In the genomic region with DNA sequence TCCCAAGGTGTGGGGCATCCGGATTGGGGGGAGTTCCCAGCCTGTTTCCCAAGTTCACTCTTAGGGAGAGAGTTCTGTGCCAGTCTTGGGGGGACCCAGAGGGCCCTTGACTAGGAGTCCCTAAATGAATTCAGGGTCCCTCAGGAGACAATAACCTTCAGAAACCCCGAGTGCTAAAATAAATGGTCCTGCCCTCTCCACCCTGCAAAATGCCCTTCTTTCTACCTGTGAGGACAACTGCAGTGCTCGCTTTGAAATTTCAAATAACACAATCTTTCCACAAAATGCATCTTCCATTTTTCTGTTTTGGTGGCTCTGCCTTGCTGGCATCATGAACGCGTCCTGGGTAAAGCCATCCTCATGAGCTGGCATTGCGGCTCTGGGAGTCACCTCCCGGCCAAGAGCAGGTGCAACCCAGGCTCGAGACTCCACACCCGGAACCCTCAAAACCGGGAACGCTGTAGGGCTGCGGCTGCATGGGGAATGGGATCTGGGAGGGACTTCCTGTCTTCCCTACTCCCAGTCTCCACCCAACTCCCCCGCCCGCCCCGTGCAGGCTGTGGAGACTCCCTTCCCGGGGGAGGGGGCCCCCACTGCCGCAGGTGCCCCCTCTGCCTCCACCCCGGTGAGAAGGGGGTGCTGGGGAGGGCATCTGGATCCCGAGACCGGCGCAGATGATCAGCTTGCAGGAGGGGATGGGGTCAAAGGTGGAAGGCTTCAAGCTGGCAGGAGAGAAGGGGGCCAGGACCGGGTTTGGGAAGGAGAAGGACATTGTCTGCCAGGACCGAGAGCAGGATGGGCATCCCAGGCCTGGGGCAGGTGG, we compare ENCODE assay signal across 1 cellular context.
TF ChIP-seq lines count a peak whose summit lies in the region.

TSS of gene ZNF205 (plus strand) at position 529 of the 823 bp plus-strand sequence. CDS start 845 bp downstream, outside the sequence.

TF ChIP-seq in HepG2, 621 proteins besides CTCF, POLR2A, EP300 and RAD21 (continued from another document and continues in another):
- TF ChIP-seq, protein P1, sequence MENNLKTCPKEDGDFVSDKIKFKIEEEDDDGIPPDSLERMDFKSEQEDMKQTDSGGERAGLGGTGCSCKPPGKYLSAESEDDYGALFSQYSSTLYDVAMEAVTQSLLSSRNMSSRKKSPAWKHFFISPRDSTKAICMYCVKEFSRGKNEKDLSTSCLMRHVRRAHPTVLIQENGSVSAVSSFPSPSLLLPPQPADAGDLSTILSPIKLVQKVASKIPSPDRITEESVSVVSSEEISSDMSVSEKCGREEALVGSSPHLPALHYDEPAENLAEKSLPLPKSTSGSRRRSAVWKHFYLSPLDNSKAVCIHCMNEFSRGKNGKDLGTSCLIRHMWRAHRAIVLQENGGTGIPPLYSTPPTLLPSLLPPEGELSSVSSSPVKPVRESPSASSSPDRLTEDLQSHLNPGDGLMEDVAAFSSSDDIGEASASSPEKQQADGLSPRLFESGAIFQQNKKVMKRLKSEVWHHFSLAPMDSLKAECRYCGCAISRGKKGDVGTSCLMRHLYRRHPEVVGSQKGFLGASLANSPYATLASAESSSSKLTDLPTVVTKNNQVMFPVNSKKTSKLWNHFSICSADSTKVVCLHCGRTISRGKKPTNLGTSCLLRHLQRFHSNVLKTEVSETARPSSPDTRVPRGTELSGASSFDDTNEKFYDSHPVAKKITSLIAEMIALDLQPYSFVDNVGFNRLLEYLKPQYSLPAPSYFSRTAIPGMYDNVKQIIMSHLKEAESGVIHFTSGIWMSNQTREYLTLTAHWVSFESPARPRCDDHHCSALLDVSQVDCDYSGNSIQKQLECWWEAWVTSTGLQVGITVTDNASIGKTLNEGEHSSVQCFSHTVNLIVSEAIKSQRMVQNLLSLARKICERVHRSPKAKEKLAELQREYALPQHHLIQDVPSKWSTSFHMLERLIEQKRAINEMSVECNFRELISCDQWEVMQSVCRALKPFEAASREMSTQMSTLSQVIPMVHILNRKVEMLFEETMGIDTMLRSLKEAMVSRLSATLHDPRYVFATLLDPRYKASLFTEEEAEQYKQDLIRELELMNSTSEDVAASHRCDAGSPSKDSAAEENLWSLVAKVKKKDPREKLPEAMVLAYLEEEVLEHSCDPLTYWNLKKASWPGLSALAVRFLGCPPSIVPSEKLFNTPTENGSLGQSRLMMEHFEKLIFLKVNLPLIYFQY (CRISPR knock-in tag; IDR thresholded peaks at IDR 0.05; ENCODE audit: borderline replicate concordance), result peak; percentile 74; the same call in 1 of the 2 replicates
- no peak for TF ChIP-seq ZNF839 (CRISPR knock-in tag; IDR thresholded peaks at IDR 0.05; ENCODE audit: borderline replicate concordance)
- TF ChIP-seq NFKB2 (CRISPR knock-in tag; IDR thresholded peaks at IDR 0.05; ENCODE audit: borderline replicate concordance), result no peak; the same call in 1 of the 2 replicates
- no peak for TF ChIP-seq RORA (CRISPR knock-in tag; IDR thresholded peaks at IDR 0.05)
- TF ChIP-seq ZNF616 (CRISPR knock-in tag; IDR thresholded peaks at IDR 0.05; ENCODE audit: low read depth), result no peak
- no peak for TF ChIP-seq DDIT3 (CRISPR knock-in tag; IDR thresholded peaks at IDR 0.05)
- TF ChIP-seq KMT2A (CRISPR knock-in tag; IDR thresholded peaks at IDR 0.05), result peak; percentile 88
- TF ChIP-seq ZFYVE20 (CRISPR knock-in tag; IDR thresholded peaks at IDR 0.05; ENCODE audit: borderline replicate concordance, low read depth), result no peak
- peak; percentile 62; the same call in 1 of the 2 replicates for TF ChIP-seq ZNF256 (CRISPR knock-in tag; conservative IDR thresholded peaks at IDR 0.05)
- TF ChIP-seq ZNF772 (CRISPR knock-in tag; IDR thresholded peaks at IDR 0.05), result 0 out of 2 replicates have a peak, but pooled peaks have one; percentile 52
- TF ChIP-seq, protein P2, sequence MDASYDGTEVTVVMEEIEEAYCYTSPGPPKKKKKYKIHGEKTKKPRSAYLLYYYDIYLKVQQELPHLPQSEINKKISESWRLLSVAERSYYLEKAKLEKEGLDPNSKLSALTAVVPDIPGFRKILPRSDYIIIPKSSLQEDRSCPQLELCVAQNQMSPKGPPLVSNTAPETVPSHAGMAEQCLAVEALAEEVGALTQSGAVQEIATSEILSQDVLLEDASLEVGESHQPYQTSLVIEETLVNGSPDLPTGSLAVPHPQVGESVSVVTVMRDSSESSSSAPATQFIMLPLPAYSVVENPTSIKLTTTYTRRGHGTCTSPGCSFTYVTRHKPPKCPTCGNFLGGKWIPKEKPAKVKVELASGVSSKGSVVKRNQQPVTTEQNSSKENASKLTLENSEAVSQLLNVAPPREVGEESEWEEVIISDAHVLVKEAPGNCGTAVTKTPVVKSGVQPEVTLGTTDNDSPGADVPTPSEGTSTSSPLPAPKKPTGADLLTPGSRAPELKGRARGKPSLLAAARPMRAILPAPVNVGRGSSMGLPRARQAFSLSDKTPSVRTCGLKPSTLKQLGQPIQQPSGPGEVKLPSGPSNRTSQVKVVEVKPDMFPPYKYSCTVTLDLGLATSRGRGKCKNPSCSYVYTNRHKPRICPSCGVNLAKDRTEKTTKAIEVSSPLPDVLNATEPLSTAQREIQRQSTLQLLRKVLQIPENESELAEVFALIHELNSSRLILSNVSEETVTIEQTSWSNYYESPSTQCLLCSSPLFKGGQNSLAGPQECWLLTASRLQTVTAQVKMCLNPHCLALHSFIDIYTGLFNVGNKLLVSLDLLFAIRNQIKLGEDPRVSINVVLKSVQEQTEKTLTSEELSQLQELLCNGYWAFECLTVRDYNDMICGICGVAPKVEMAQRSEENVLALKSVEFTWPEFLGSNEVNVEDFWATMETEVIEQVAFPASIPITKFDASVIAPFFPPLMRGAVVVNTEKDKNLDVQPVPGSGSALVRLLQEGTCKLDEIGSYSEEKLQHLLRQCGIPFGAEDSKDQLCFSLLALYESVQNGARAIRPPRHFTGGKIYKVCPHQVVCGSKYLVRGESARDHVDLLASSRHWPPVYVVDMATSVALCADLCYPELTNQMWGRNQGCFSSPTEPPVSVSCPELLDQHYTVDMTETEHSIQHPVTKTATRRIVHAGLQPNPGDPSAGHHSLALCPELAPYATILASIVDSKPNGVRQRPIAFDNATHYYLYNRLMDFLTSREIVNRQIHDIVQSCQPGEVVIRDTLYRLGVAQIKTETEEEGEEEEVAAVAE (CRISPR knock-in tag; IDR thresholded peaks at IDR 0.05; ENCODE audit: borderline replicate concordance), result peak; percentile 94; the same call in 1 of the 2 replicates
- TF ChIP-seq TGIF2 (CRISPR knock-in tag; IDR thresholded peaks at IDR 0.05), result no peak
- TF ChIP-seq ZFX (CRISPR knock-in tag; IDR thresholded peaks at IDR 0.05; ENCODE audit: low read depth), result peak; percentile 86
- no peak for TF ChIP-seq ZNF766 (CRISPR knock-in tag; IDR thresholded peaks at IDR 0.05; ENCODE audit: borderline replicate concordance)
- peak; percentile 98 for TF ChIP-seq KAT8 (CRISPR knock-in tag; IDR thresholded peaks at IDR 0.05)
- no peak for TF ChIP-seq ZNF747 (CRISPR knock-in tag; IDR thresholded peaks at IDR 0.05; ENCODE audit: borderline replicate concordance)
- TF ChIP-seq ZNF33B (CRISPR knock-in tag; IDR thresholded peaks at IDR 0.05), result no peak
- peak; percentile 53; the same call in 1 of the 2 replicates for TF ChIP-seq ZNF563 (CRISPR knock-in tag; IDR thresholded peaks at IDR 0.05)
- no peak for TF ChIP-seq NPAS2 (CRISPR knock-in tag; IDR thresholded peaks at IDR 0.05; ENCODE audit: borderline replicate concordance)
- TF ChIP-seq NCOA5 (CRISPR knock-in tag; IDR thresholded peaks at IDR 0.05), result no peak
- TF ChIP-seq SMAD9 (CRISPR knock-in tag; IDR thresholded peaks at IDR 0.05), result no peak
- TF ChIP-seq GATA4 (IDR thresholded peaks at IDR 0.05; ENCODE audit: borderline replicate concordance, low read depth), result no peak
- TF ChIP-seq, protein P3, sequence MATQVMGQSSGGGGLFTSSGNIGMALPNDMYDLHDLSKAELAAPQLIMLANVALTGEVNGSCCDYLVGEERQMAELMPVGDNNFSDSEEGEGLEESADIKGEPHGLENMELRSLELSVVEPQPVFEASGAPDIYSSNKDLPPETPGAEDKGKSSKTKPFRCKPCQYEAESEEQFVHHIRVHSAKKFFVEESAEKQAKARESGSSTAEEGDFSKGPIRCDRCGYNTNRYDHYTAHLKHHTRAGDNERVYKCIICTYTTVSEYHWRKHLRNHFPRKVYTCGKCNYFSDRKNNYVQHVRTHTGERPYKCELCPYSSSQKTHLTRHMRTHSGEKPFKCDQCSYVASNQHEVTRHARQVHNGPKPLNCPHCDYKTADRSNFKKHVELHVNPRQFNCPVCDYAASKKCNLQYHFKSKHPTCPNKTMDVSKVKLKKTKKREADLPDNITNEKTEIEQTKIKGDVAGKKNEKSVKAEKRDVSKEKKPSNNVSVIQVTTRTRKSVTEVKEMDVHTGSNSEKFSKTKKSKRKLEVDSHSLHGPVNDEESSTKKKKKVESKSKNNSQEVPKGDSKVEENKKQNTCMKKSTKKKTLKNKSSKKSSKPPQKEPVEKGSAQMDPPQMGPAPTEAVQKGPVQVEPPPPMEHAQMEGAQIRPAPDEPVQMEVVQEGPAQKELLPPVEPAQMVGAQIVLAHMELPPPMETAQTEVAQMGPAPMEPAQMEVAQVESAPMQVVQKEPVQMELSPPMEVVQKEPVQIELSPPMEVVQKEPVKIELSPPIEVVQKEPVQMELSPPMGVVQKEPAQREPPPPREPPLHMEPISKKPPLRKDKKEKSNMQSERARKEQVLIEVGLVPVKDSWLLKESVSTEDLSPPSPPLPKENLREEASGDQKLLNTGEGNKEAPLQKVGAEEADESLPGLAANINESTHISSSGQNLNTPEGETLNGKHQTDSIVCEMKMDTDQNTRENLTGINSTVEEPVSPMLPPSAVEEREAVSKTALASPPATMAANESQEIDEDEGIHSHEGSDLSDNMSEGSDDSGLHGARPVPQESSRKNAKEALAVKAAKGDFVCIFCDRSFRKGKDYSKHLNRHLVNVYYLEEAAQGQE (IDR thresholded peaks at IDR 0.05; ENCODE audit: borderline replicate concordance in 1 of 2, low read depth in 1 of 2, low read length in 2 of 2), result no peak; a peak in 1 of 4 replicates
- TF ChIP-seq CREB1 (IDR thresholded peaks at IDR 0.05), result no peak
- TF ChIP-seq CREB1 (CRISPR knock-in tag; IDR thresholded peaks at IDR 0.05), result peak; percentile 55; the same call in 1 of the 2 replicates
- no peak for TF ChIP-seq ZNF879 (CRISPR knock-in tag; IDR thresholded peaks at IDR 0.05)
- peak; percentile 47 for TF ChIP-seq ZNF883 (CRISPR knock-in tag; IDR thresholded peaks at IDR 0.05; ENCODE audit: not compliant biosample characterization)
- 0 out of 2 replicates have a peak, but pooled peaks have one; percentile 4 for TF ChIP-seq BHLHE40 (IDR thresholded peaks at IDR 0.05; ENCODE audit: low read length)
- TF ChIP-seq, protein P4, sequence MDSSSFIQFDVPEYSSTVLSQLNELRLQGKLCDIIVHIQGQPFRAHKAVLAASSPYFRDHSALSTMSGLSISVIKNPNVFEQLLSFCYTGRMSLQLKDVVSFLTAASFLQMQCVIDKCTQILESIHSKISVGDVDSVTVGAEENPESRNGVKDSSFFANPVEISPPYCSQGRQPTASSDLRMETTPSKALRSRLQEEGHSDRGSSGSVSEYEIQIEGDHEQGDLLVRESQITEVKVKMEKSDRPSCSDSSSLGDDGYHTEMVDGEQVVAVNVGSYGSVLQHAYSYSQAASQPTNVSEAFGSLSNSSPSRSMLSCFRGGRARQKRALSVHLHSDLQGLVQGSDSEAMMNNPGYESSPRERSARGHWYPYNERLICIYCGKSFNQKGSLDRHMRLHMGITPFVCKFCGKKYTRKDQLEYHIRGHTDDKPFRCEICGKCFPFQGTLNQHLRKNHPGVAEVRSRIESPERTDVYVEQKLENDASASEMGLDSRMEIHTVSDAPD (CRISPR knock-in tag; IDR thresholded peaks at IDR 0.05), result no peak
- TF ChIP-seq ZSCAN12 (CRISPR knock-in tag; IDR thresholded peaks at IDR 0.05), result no peak
- peak; percentile 67 for TF ChIP-seq ZEB1 (IDR thresholded peaks at IDR 0.05; ENCODE audit: insufficient replicate concordance, low read depth)
- TF ChIP-seq KLF6 (CRISPR knock-in tag; IDR thresholded peaks at IDR 0.05), result no peak
- TF ChIP-seq STAG1 (CRISPR knock-in tag; IDR thresholded peaks at IDR 0.05), result peak; percentile 29; the same call in 1 of the 2 replicates
- TF ChIP-seq ZKSCAN8 (CRISPR knock-in tag; IDR thresholded peaks at IDR 0.05; ENCODE audit: borderline replicate concordance), result peak; percentile 25; the same call in 1 of the 2 replicates
- TF ChIP-seq ZNF224 (CRISPR knock-in tag; IDR thresholded peaks at IDR 0.05), result no peak
- TF ChIP-seq ZNF639 (CRISPR knock-in tag; conservative IDR thresholded peaks at IDR 0.05), result peak; percentile 63; the same call in 1 of the 2 replicates
- no peak for TF ChIP-seq FOXK2 (IDR thresholded peaks at IDR 0.05)
- no peak for TF ChIP-seq ZNF296 (CRISPR knock-in tag; conservative IDR thresholded peaks at IDR 0.05)
- no peak for TF ChIP-seq ZNF232 (CRISPR knock-in tag; IDR thresholded peaks at IDR 0.05; ENCODE audit: borderline replicate concordance)
- TF ChIP-seq GABPB1 (CRISPR knock-in tag; IDR thresholded peaks at IDR 0.05), result peak; percentile 100
- TF ChIP-seq HNF4G (IDR thresholded peaks at IDR 0.05; ENCODE audit: borderline replicate concordance, low read depth, low read length), result no peak; the same call in 1 of the 2 replicates
- TF ChIP-seq HNF4G (CRISPR knock-in tag; IDR thresholded peaks at IDR 0.05; ENCODE audit: borderline replicate concordance, low read depth), result no peak
- TF ChIP-seq FOXK1 (CRISPR knock-in tag; IDR thresholded peaks at IDR 0.05; ENCODE audit: borderline replicate concordance, low read depth), result peak; percentile 54; the same call in 1 of the 2 replicates
- no peak for TF ChIP-seq ZNF629 (CRISPR knock-in tag; conservative IDR thresholded peaks at IDR 0.05)
- peak; percentile 63; the same call in 1 of the 2 replicates for TF ChIP-seq SRF (IDR thresholded peaks at IDR 0.05; ENCODE audit: low read depth, low read length)
- no peak for TF ChIP-seq ZNF570 (CRISPR knock-in tag; IDR thresholded peaks at IDR 0.05; ENCODE audit: borderline replicate concordance)
